20 cellular contexts compared by ENCODE assay signal in the genomic region with DNA sequence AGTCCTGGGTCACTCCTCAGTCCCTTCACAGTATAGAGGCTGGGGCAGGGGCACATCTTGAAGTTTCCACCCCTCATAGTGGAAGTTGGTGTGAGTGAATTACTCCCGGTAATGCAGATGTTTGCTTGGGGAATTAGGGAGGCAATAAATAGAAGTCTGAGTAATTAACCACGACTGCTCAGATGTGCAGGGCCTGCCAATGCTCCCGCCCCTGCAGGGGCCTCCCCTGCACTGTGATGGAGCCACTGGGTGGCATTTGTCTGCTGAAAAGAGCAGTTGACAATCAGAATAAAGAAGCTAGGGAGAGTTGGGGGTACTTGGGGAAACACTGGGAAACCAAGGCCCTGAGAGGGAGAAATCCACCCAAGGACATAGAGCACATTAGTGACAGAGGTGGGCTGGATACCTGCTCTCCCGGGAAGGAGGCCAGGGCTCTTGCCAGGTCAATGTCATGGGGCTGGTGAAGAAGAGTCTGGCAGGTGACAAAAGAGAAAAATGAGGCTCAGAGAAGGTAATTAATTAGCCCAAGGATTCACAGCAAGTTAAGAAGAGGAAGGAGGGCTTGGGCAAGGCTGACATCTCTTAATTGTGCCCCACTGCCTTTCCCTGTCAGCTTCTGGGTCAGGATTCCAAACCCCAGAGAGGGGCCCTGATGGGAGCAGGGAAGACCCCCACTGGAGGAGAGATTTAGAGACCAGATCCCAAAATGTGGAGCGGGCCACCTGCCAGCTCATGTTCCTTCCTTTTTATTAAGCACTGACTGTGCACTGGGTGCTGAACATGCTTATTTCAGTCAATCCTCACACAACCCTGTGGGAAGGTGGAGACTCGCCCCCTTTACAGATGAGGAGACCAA.
DNase-seq lines count a peak whose midpoint lies in the region; TF ChIP-seq lines count a peak whose summit lies in the region.
"Had no signal": no experiment of that assay in that cellular context is flagged by ENCODE, and none has a peak within 500 bp of the region (broad histone marks: within the 10 kb centered on the region; RNA-seq: fewer than 3 reads in every experiment).

No MANE protein-coding gene starts in this region.

- H3K4me2 ChIP-seq in GM23248 (ENCODE audit: unreplicated experiment) (no peak overlapping the region), smooth muscle cell (peak overlapping the region; percentile 55)
- H3K4me2 ChIP-seq: KMS-11 had no signal

- intact Hi-C loops in esophagus muscularis mucosa (cut with DNase I) (no loop called here), thyroid gland (cut with DNase I) (no loop called here)

- TF ChIP-seq CTCF in esophagus muscularis mucosa (IDR thresholded peaks at IDR 0.05) (no peak), smooth muscle cell (IDR thresholded peaks at IDR 0.05; ENCODE audit: borderline replicate concordance, insufficient read depth, poor library complexity, severe bottlenecking) (no peak), thyroid gland (IDR thresholded peaks at IDR 0.05) (no peak)

- DNase-seq in NCI-H1105 treated with DMSO at 0.1 percent for 48 hours (lab: John Stamatoyannopoulos, UW) (peak; percentile 6), NCI-H1105 (lab: John Stamatoyannopoulos, UW) (no peak), GM23248 (peak; percentile 6), esophagus muscularis mucosa (ENCODE audit: extremely low spot score) (peak; percentile 81), smooth muscle cell (lab: John Stamatoyannopoulos, UW; ENCODE audit: unreplicated experiment) (no peak), thyroid gland (no peak), epidermal melanocyte (ENCODE audit: insufficient read length, low spot score) (no peak)
- DNase-seq in effector CD8-positive, alpha-beta T cell (lab: John Stamatoyannopoulos, UW), result no peak
- DNase-seq: activated CD4-positive, alpha-beta T cell treated with anti-CD3 and anti-CD28 coated beads for 1 hour; anterior cingulate cortex; GF-D8; left cardiac atrium; mesendoderm; naive thymus-derived CD4-positive, alpha-beta T cell; stimulated activated CD4-positive, alpha-beta T cell treated with anti-CD3 and anti-CD28 coated beads, Interleukin-12 subunit alpha, Interleukin-12 subunit beta, amount 100 ng/mL, for 4 hours; stimulated activated CD4-positive, alpha-beta T cell treated with anti-CD3 and anti-CD28 coated beads, Interleukin-4, amount 100 ng/mL, for 4 hours had no signal

- no peak for TF ChIP-seq POLR2A in esophagus muscularis mucosa (IDR thresholded peaks at IDR 0.05; ENCODE audit: low read depth)
- TF ChIP-seq POLR2A in thyroid gland (IDR thresholded peaks at IDR 0.05), result no peak

- H3K27me3 ChIP-seq in GM23248 (replicated peaks; ENCODE audit: insufficient read depth), result no peaks in the 10 kb centered on the region
- H3K27me3 ChIP-seq in esophagus muscularis mucosa, result peaks cover 0 to 17% (median 0%) of the 10 kb centered on the region in 4 donors
- H3K27me3 ChIP-seq in smooth muscle cell (ENCODE audit: low read depth), result peaks cover 40% of the 10 kb centered on the region
- H3K27me3 ChIP-seq in thyroid gland, result no peaks in the 10 kb centered on the region
- H3K27me3 ChIP-seq: cardiac muscle cell had no signal

- no peak overlapping the region for H3K27ac ChIP-seq in GM23248
- H3K27ac ChIP-seq in esophagus muscularis mucosa (replicated peaks in 1 of 4), result no peak overlapping the region
- H3K27ac ChIP-seq in smooth muscle cell (ENCODE audit: low read depth), result no peak overlapping the region
- no peak overlapping the region for H3K27ac ChIP-seq in thyroid gland
- H3K27ac ChIP-seq: cardiac muscle cell, dorsolateral prefrontal cortex, KMS-11, tibial artery had no signal

- in situ Hi-C loops in GM23248 (cut with MboI), result no loop called here

- no peaks in the 10 kb centered on the region for H3K9me2 ChIP-seq in GM23248 (ENCODE audit: insufficient read depth)

- H3F3A ChIP-seq in GM23248 (ENCODE audit: insufficient read depth), result no peaks in the 10 kb centered on the region
- H3F3A ChIP-seq in smooth muscle cell (ENCODE audit: low read depth), result no peaks in the 10 kb centered on the region

- H3K4me1 ChIP-seq in GM23248 (ENCODE audit: insufficient read depth), result no peaks in the 10 kb centered on the region
- no peaks in the 10 kb centered on the region for H3K4me1 ChIP-seq in esophagus muscularis mucosa
- H3K4me1 ChIP-seq in smooth muscle cell (ENCODE audit: low read depth), result no peaks in the 10 kb centered on the region
- H3K4me1 ChIP-seq in thyroid gland, result no peaks in the 10 kb centered on the region
- H3K4me1 ChIP-seq: tibial artery had no signal

- no peak overlapping the region for H3K9ac ChIP-seq in GM23248
- no peak overlapping the region for H3K9ac ChIP-seq in smooth muscle cell (ENCODE audit: low read depth)
- H3K9ac ChIP-seq: KMS-11 had no signal

- no peaks in the 10 kb centered on the region for H3K79me2 ChIP-seq in GM23248 (ENCODE audit: insufficient read depth)
- no peaks in the 10 kb centered on the region for H3K79me2 ChIP-seq in smooth muscle cell (ENCODE audit: low read depth)

- WGBS in GM23248 (ENCODE audit: low coverage in 1 of 2, low lambda C conversion rate in 2 of 2, missing lambda C conversion rate in 2 of 2), 2 experiments, result 19 to 21% methylated on average over 6 of the region's 6 CpGs
- WGBS in esophagus muscularis mucosa, result 66% methylated on average over 6 of the region's 6 CpGs
- 50% methylated on average over 6 of the region's 6 CpGs for WGBS in smooth muscle cell (ENCODE audit: low lambda C conversion rate)
- 71 to 74% methylated on average over 6 of the region's 6 CpGs for WGBS in thyroid gland, 2 donors

- H3K9me3 ChIP-seq in GM23248 (ENCODE audit: low read depth), result no peaks in the 10 kb centered on the region
- H3K9me3 ChIP-seq in esophagus muscularis mucosa, result no peaks in the 10 kb centered on the region
- H3K9me3 ChIP-seq in smooth muscle cell (replicated peaks; ENCODE audit: low read depth), result no peaks in the 10 kb centered on the region
- H3K9me3 ChIP-seq in thyroid gland, result no peaks in the 10 kb centered on the region
- H3K9me3 ChIP-seq: tibial artery had no signal

- H2AFZ ChIP-seq in GM23248, result no peak overlapping the region
- no peak overlapping the region for H2AFZ ChIP-seq in smooth muscle cell (ENCODE audit: low read depth)

- no peak overlapping the region for H3K4me3 ChIP-seq in GM23248
- H3K4me3 ChIP-seq in esophagus muscularis mucosa, result no peak overlapping the region
- H3K4me3 ChIP-seq in smooth muscle cell, result no peak overlapping the region
- no peak overlapping the region for H3K4me3 ChIP-seq in thyroid gland (replicated peaks in 1 of 3)
- H3K4me3 ChIP-seq: cardiac muscle cell, dorsolateral prefrontal cortex, tibial artery had no signal

- no peaks in the 10 kb centered on the region for H4K20me1 ChIP-seq in GM23248 (ENCODE audit: insufficient read depth)
- no peaks in the 10 kb centered on the region for H4K20me1 ChIP-seq in smooth muscle cell (ENCODE audit: low read depth)

- no peak for TF ChIP-seq EP300 in esophagus muscularis mucosa (IDR thresholded peaks at IDR 0.05)

- H3K36me3 ChIP-seq in GM23248 (ENCODE audit: low read depth) (no peaks in the 10 kb centered on the region), esophagus muscularis mucosa (no peaks in the 10 kb centered on the region), smooth muscle cell (ENCODE audit: low read depth) (no peaks in the 10 kb centered on the region), thyroid gland (no peaks in the 10 kb centered on the region)
- H3K36me3 ChIP-seq: cardiac muscle cell, tibial artery had no signal

Comparison
In these comparisons a context has a peak if more than half of its experiments do, and no peak if none do; other contexts are left out.
1. DNase-seq: peak in NCI-H1105 treated with DMSO at 0.1 percent for 48 hours (single experiment), GM23248 (single experiment) and esophagus muscularis mucosa (single experiment); none in NCI-H1105 (single experiment), smooth muscle cell (single experiment), thyroid gland (0 of 2), effector CD8-positive, alpha-beta T cell (single experiment) and epidermal melanocyte (single experiment).